In the genomic region with DNA sequence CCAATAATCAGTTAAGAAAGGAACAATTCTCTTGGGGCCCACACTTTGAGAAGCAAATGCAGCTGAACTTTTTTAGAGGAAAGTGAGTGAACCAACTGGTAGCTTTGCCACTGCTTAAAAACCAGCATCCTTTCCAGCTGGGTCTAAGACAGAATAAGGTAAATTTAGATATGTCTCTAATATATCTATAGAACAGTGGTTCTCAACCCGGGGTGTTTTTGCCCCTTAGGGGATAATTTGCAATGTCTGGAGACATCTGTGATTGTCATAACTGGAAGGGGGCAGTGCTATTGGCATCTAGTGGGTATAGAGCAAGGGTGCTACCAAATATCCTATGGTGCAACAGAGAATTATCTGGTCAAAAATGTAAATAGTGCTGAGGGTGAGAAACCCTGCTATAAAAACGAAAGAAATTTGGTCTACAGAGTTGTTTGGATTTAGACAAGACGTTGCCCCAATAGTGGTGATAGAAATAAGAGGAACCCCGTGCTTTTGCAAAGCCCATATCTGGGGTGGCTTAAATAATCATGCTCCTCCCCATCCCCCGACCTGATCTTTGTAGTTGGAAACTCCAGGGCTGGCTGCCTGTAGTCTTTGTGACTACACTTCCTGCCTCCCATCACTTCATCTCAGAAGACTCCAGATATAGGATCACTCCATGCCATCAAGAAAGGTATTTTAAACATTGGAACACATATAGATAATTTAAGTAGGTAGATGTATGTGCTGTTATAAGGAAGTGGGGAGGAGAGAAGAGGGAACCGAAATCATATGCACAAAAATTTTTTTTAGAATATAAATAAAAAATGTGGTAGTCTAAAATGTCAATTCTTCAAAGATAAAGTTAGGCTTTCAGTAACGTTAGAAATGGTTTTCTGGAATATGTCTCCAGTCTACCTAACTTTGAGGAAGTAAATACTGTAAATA, we compare ENCODE assay signal across 22 cellular contexts. TPM values are rescaled to one million over a fixed set of nuclear protein-coding genes. Genes with fewer than 3 reads are reported as not detected.
A peak's percentile ranks its signal among the peaks of the same experiment; 100 is the strongest.
DNase-seq lines count a peak whose midpoint lies in the region; ATAC-seq and TF ChIP-seq lines count a peak whose summit lies in the region.
"Had no signal": no experiment of that assay in that cellular context is flagged by ENCODE, and none has a peak within 500 bp of the region (broad histone marks: within the 10 kb centered on the region; RNA-seq: fewer than 3 reads in every experiment).

TSS of gene TLR7 (plus strand) at position 622 of the 927 bp plus-strand sequence. CDS start 507 bp downstream, outside the sequence.

- peaks cover 0 to 4% (median 0%) of the 10 kb centered on the region in 5 donors for H3K36me3 Mint-ChIP-seq in naive thymus-derived CD4-positive, alpha-beta T cell
- no peaks in the 10 kb centered on the region for H3K36me3 Mint-ChIP-seq in GM23338 (ENCODE audit: low read depth)
- H3K36me3 Mint-ChIP-seq in activated T-cell treated with anti-CD3 and anti-CD28 coated beads, Interleukin-2, amount 50 U/mL, for 24 hours (ENCODE audit: low read depth), result no peaks in the 10 kb centered on the region
- H3K36me3 Mint-ChIP-seq: natural killer cell treated with Interleukin-12 subunit alpha and Interleukin-12 subunit beta and Interleukin-15 and Interleukin-18, amount 100 ng/mL, for 72 hours had no signal

- H3K36me3 ChIP-seq in naive thymus-derived CD4-positive, alpha-beta T cell (ENCODE audit: control insufficient read depth in 2 of 3, insufficient read depth in 3 of 3, low read length in 3 of 3), result no peaks in the 10 kb centered on the region
- no peaks in the 10 kb centered on the region for H3K36me3 ChIP-seq in GM23338 (ENCODE audit: insufficient read depth)
- H3K36me3 ChIP-seq: BE2C, right atrium auricular region had no signal

- H3K79me2 ChIP-seq in GM23338 (replicated peaks; ENCODE audit: insufficient read depth), result no peaks in the 10 kb centered on the region

- no peak within 1 kb of the TSS for H2AFZ ChIP-seq in GM23338

- H3K27ac Mint-ChIP-seq in naive thymus-derived CD4-positive, alpha-beta T cell, result peak within 1 kb of the TSS in 2 of 9 donors; percentile 14 to 33
- H3K27ac Mint-ChIP-seq in GM23338, result no peak within 1 kb of the TSS
- no peak within 1 kb of the TSS for H3K27ac Mint-ChIP-seq in activated T-cell treated with anti-CD3 and anti-CD28 coated beads, Interleukin-2, amount 50 U/mL, for 24 hours
- H3K27ac Mint-ChIP-seq: activated T-helper 17 cell treated with anti-CD3 and anti-CD28 coated beads, Interleukin-2, amount 50 U/mL, for 72 hours; natural killer cell treated with Interleukin-12 subunit alpha and Interleukin-12 subunit beta and Interleukin-15 and Interleukin-18, amount 100 ng/mL, for 72 hours; T-helper 2 cell treated with Interferon-gamma antibody and Interleukin-4, amounts not matched to agents 5 μg/mL and 100 μg/mL, for 36 hours had no signal

- no peaks in the 10 kb centered on the region for H3K4me1 ChIP-seq in naive thymus-derived CD4-positive, alpha-beta T cell (ENCODE audit: control insufficient read depth in 2 of 2, insufficient read depth in 2 of 2, low read length in 2 of 2)
- no peaks in the 10 kb centered on the region for H3K4me1 ChIP-seq in GM23338 (ENCODE audit: insufficient read depth)
- H3K4me1 ChIP-seq: BE2C, right atrium auricular region had no signal

- no peaks in the 10 kb centered on the region for H3K27me3 ChIP-seq in naive thymus-derived CD4-positive, alpha-beta T cell (ENCODE audit: control insufficient read depth in 2 of 2, insufficient read depth in 2 of 2, low read length in 2 of 2)
- H3K27me3 ChIP-seq in GM23338 (ENCODE audit: insufficient read depth), result no peaks in the 10 kb centered on the region
- H3K27me3 ChIP-seq: BE2C, right atrium auricular region had no signal

- POLR2A ChIA-PET in naive thymus-derived CD4-positive, alpha-beta T cell (lab: Charles Lee), result no interaction called here

- H3K4me2 ChIP-seq in GM23338, result no peak within 1 kb of the TSS

- H3K4me3 Mint-ChIP-seq in naive thymus-derived CD4-positive, alpha-beta T cell, result peak within 1 kb of the TSS in 1 of 10 donors; percentile 47
- H3K4me3 Mint-ChIP-seq in GM23338, result no peak within 1 kb of the TSS
- H3K4me3 Mint-ChIP-seq in activated T-cell treated with anti-CD3 and anti-CD28 coated beads, Interleukin-2, amount 50 U/mL, for 24 hours, result no peak within 1 kb of the TSS
- H3K4me3 Mint-ChIP-seq: activated T-helper 17 cell treated with anti-CD3 and anti-CD28 coated beads, Interleukin-2, amount 50 U/mL, for 72 hours; natural killer cell treated with Interleukin-12 subunit alpha and Interleukin-12 subunit beta and Interleukin-15 and Interleukin-18, amount 100 ng/mL, for 72 hours; T-helper 2 cell treated with Interferon-gamma antibody and Interleukin-4, amounts not matched to agents 5 μg/mL and 100 μg/mL, for 36 hours had no signal

- no peaks in the 10 kb centered on the region for H4K20me1 ChIP-seq in GM23338 (replicated peaks; ENCODE audit: insufficient read depth)

- peaks cover 0 to 10% (median 0%) of the 10 kb centered on the region in 7 donors for H3K4me1 Mint-ChIP-seq in naive thymus-derived CD4-positive, alpha-beta T cell
- H3K4me1 Mint-ChIP-seq in GM23338, result peaks cover 8% of the 10 kb centered on the region; the same call in 2 of the 3 replicates
- no peaks in the 10 kb centered on the region for H3K4me1 Mint-ChIP-seq in activated T-cell treated with anti-CD3 and anti-CD28 coated beads, Interleukin-2, amount 50 U/mL, for 24 hours (ENCODE audit: low read depth)
- H3K4me1 Mint-ChIP-seq: activated T-helper 17 cell treated with anti-CD3 and anti-CD28 coated beads, Interleukin-2, amount 50 U/mL, for 72 hours had no signal

- H3K27ac ChIP-seq in naive thymus-derived CD4-positive, alpha-beta T cell (ENCODE audit: low read depth, low read length), result no peak within 1 kb of the TSS
- H3K27ac ChIP-seq in GM23338 (ENCODE audit: low read depth), result no peak within 1 kb of the TSS
- H3K27ac ChIP-seq: right atrium auricular region had no signal

- peaks cover 0 to 18% (median 2%) of the 10 kb centered on the region in 11 donors for H3K9me3 Mint-ChIP-seq in naive thymus-derived CD4-positive, alpha-beta T cell
- H3K9me3 Mint-ChIP-seq in GM23338, result peaks cover 29% of the 10 kb centered on the region; the same call in 2 of the 3 replicates
- no peaks in the 10 kb centered on the region for H3K9me3 Mint-ChIP-seq in activated T-cell treated with anti-CD3 and anti-CD28 coated beads, Interleukin-2, amount 50 U/mL, for 24 hours
- H3K9me3 Mint-ChIP-seq: activated T-helper 17 cell treated with anti-CD3 and anti-CD28 coated beads, Interleukin-2, amount 50 U/mL, for 72 hours; natural killer cell treated with Interleukin-12 subunit alpha and Interleukin-12 subunit beta and Interleukin-15 and Interleukin-18, amount 100 ng/mL, for 72 hours; T-helper 2 cell treated with Interferon-gamma antibody and Interleukin-4, amounts not matched to agents 5 μg/mL and 100 μg/mL, for 36 hours had no signal

- H3K4me3 ChIP-seq in GM12865 (ENCODE audit: low read depth, low read length), result peak within 1 kb of the TSS; percentile 62
- no peak within 1 kb of the TSS for H3K4me3 ChIP-seq in naive thymus-derived CD4-positive, alpha-beta T cell (ENCODE audit: low read length)
- no peak within 1 kb of the TSS for H3K4me3 ChIP-seq in GM23338
- H3K4me3 ChIP-seq: right atrium auricular region had no signal

- H3K9me2 ChIP-seq in GM23338 (ENCODE audit: insufficient read depth), result no peaks in the 10 kb centered on the region

- CTCF ChIA-PET in naive thymus-derived CD4-positive, alpha-beta T cell (lab: Charles Lee), result no interaction called here

- no peaks in the 10 kb centered on the region for H3F3A ChIP-seq in GM23338 (replicated peaks; ENCODE audit: low read depth)

- no peaks in the 10 kb centered on the region for H3K9me3 ChIP-seq in naive thymus-derived CD4-positive, alpha-beta T cell (ENCODE audit: control insufficient read depth in 2 of 3, low read length in 3 of 3)
- H3K9me3 ChIP-seq: BE2C had no signal

- ATAC-seq in GM21390 (IDR thresholded peaks at IDR 0.05; ENCODE audit: unreplicated experiment) (peak; percentile 51), HG03469 (IDR thresholded peaks at IDR 0.05; ENCODE audit: unreplicated experiment) (no peak), GM23338 (no peak), GM21515 (IDR thresholded peaks at IDR 0.05; ENCODE audit: unreplicated experiment) (no peak)
- peak; percentile 29 for ATAC-seq in naive thymus-derived CD4-positive, alpha-beta T cell
- ATAC-seq: activated T-helper 17 cell treated with anti-CD3 and anti-CD28 coated beads, Interleukin-2, amount 50 U/mL, for 72 hours; left lobe of liver; natural killer cell treated with Interleukin-12 subunit alpha and Interleukin-12 subunit beta and Interleukin-15 and Interleukin-18, amount 100 ng/mL, for 72 hours; stimulated activated naive CD8-positive, alpha-beta T cell treated with anti-CD3 and anti-CD28 coated beads, Interleukin-15, Interleukin-2, amounts not matched to agents 100 U/mL and 50 U/mL, for 24 hours had no signal

- no peaks in the 10 kb centered on the region for H3K27me3 Mint-ChIP-seq in naive thymus-derived CD4-positive, alpha-beta T cell
- H3K27me3 Mint-ChIP-seq in GM23338 (ENCODE audit: insufficient read depth, low read depth, poor library complexity), result peaks cover 2% of the 10 kb centered on the region
- H3K27me3 Mint-ChIP-seq in activated T-cell treated with anti-CD3 and anti-CD28 coated beads, Interleukin-2, amount 50 U/mL, for 24 hours, result peaks cover 52% of the 10 kb centered on the region
- H3K27me3 Mint-ChIP-seq: activated T-helper 17 cell treated with anti-CD3 and anti-CD28 coated beads, Interleukin-2, amount 50 U/mL, for 72 hours had no signal

- intact Hi-C loops in naive thymus-derived CD4-positive, alpha-beta T cell (cut with micrococcal nuclease), result no loop called here

- DNase-seq in GM12865 (ENCODE audit: low read depth) (peak; percentile 58), NAMALWA (ENCODE audit: low spot score) (peak; percentile 57), GM23338 (ENCODE audit: low spot score) (no peak)
- no peak for DNase-seq in naive thymus-derived CD4-positive, alpha-beta T cell
- DNase-seq in activated T-cell treated with anti-CD3 and anti-CD28 coated beads, Interleukin-2, amount 50 U/mL, for 24 hours, result no peak
- DNase-seq: activated CD4-positive, alpha-beta T cell treated with anti-CD3 and anti-CD28 coated beads, Interleukin-2, amount 50 U/mL, for 1 hour; aorta; BE2C; NCI-H1105; NCI-H446 treated with DMSO at 0.1 percent for 48 hours; RPMI8226; stimulated activated CD4-positive, alpha-beta T cell treated with anti-CD3 and anti-CD28 coated beads, Interleukin-4, amount 100 ng/mL, for 24 hours; stimulated activated naive CD8-positive, alpha-beta T cell treated with anti-CD3 and anti-CD28 coated beads, Interleukin-15, Interleukin-2, amounts not matched to agents 100 U/mL and 50 U/mL, for 24 hours had no signal

- TF ChIP-seq CTCF in GM12865 (IDR thresholded peaks at IDR 0.05; ENCODE audit: insufficient read depth, low read depth, low read length, missing control alignments), result no peak
- no peak for TF ChIP-seq CTCF in GM23338 (conservative IDR thresholded peaks at IDR 0.05; ENCODE audit: low read depth in 2 of 2)

TF ChIP-seq in GM23338, 12 proteins besides CTCF, POLR2A, EP300 and RAD21 (continues in another document):
- TF ChIP-seq POLR2AphosphoS5 (IDR thresholded peaks at IDR 0.05; ENCODE audit: low read depth), result no peak

RNA-seq across cellular contexts. Expression of gene TLR7, which starts in this region (rescaled TPM):
- total RNA-seq in naive thymus-derived CD4-positive, alpha-beta T cell, result 1 to 10 TPM in 3 of 5 experiments, under 1 TPM in 2; 0.13 to 4.4 (median 1.0) TPM
- polyA plus RNA-seq in naive thymus-derived CD4-positive, alpha-beta T cell, result under 1 TPM in 1 of 2 donors, not detected in 1; 0.05 TPM
- total RNA-seq in GM23338 (2014; rRNA removed; shearing (Covaris generic)), result not detected in 2 replicates
- polyA plus RNA-seq in GM23338 (2016; fragmentation: Nextera tagmentation; extraction: Ambion mirVana), result not detected in 2 replicates
- total RNA-seq: activated T-helper 17 cell treated with anti-CD3 and anti-CD28 coated beads, Interleukin-2, amount 50 U/mL, for 72 hours; HT1080 had no signal

Comparison
In these comparisons a context has a peak if more than half of its experiments do, and no peak if none do; other contexts are left out.
1. DNase-seq: peak in GM12865 (single experiment) and NAMALWA (single experiment); none in naive thymus-derived CD4-positive, alpha-beta T cell (0 of 9), GM23338 (single experiment) and activated T-cell treated with anti-CD3 and anti-CD28 coated beads, Interleukin-2, amount 50 U/mL, for 24 hours (single experiment).
2. ATAC-seq: peak in GM21390 (single experiment) and naive thymus-derived CD4-positive, alpha-beta T cell (single experiment); none in HG03469 (single experiment), GM23338 (single experiment) and GM21515 (single experiment).